In genomic region chr14:33900706-33901105, GRCh38 we compare ENCODE assay signal across 1 cellular context.
A peak's percentile ranks its signal among the peaks of the same experiment; 100 is the strongest.
TF ChIP-seq lines count a peak whose summit lies in the region.

No MANE protein-coding gene starts in this region.

TF ChIP-seq in HepG2, 621 proteins besides CTCF, POLR2A, EP300 and RAD21:
- 0 out of 2 replicates have a peak, but pooled peaks have one; percentile 16 for TF ChIP-seq BCL3 (CRISPR knock-in tag; IDR thresholded peaks at IDR 0.05)
- TF ChIP-seq ZNF205 (CRISPR knock-in tag; IDR thresholded peaks at IDR 0.05), result no peak
- TF ChIP-seq SMAD9 (CRISPR knock-in tag; IDR thresholded peaks at IDR 0.05), result no peak
- TF ChIP-seq ZBTB40 (IDR thresholded peaks at IDR 0.05), result no peak
- TF ChIP-seq ZBTB40 (CRISPR knock-in tag; IDR thresholded peaks at IDR 0.05), result peak; percentile 44; the same call in 1 of the 2 replicates
- peak; percentile 76 for TF ChIP-seq ZNF225 (CRISPR knock-in tag; IDR thresholded peaks at IDR 0.05)
- no peak for TF ChIP-seq ZNF484 (CRISPR knock-in tag; IDR thresholded peaks at IDR 0.05; ENCODE audit: borderline replicate concordance, low read depth)
- TF ChIP-seq MED8 (CRISPR knock-in tag; IDR thresholded peaks at IDR 0.05; ENCODE audit: insufficient replicate concordance), result no peak
- TF ChIP-seq SP4 (CRISPR knock-in tag; IDR thresholded peaks at IDR 0.05), result 0 out of 2 replicates have a peak, but pooled peaks have one; percentile 32
- TF ChIP-seq ZNF710 (CRISPR knock-in tag; IDR thresholded peaks at IDR 0.05; ENCODE audit: borderline replicate concordance), result no peak
- TF ChIP-seq UBTF (CRISPR knock-in tag; IDR thresholded peaks at IDR 0.05), result 0 out of 2 replicates have a peak, but pooled peaks have one; percentile 18
- no peak for TF ChIP-seq ZNF816 (CRISPR knock-in tag; IDR thresholded peaks at IDR 0.05; ENCODE audit: borderline replicate concordance)
- no peak for TF ChIP-seq AKNA (CRISPR knock-in tag; IDR thresholded peaks at IDR 0.05; ENCODE audit: borderline replicate concordance)
- no peak for TF ChIP-seq SALL2 (CRISPR knock-in tag; IDR thresholded peaks at IDR 0.05)
TF ChIP-seq in HepG2: peak in this region for 5.
